13 cellular contexts compared by ENCODE assay signal in genomic region chr7:99041526-99041925, GRCh38.
DNase-seq lines count a peak whose midpoint lies in the region; ATAC-seq and FAIRE-seq lines count a peak whose summit lies in the region.
"Had no signal": no experiment of that assay in that cellular context is flagged by ENCODE, and none has a peak within 500 bp of the region (broad histone marks: within the 10 kb centered on the region; RNA-seq: fewer than 3 reads in every experiment).

No MANE protein-coding gene starts in this region.

- no peak overlapping the region for H3K4me3 ChIP-seq in small intestine (ENCODE audit: low read depth in 1 of 2, low read length in 2 of 2)

- H3K4me1 Mint-ChIP-seq in activated naive CD8-positive, alpha-beta T cell treated with anti-CD3 and anti-CD28 coated beads, Interleukin-2, amount 50 U/mL, for 24 hours = no peaks in the 10 kb centered on the region
- peaks cover 7% of the 10 kb centered on the region for H3K4me1 Mint-ChIP-seq in stimulated activated memory B cell treated with anti-CD40 and anti-IgM and Interleukin-4, amounts not matched to agents 10 μg/mL and 1 μg/mL and 100 μg/mL, for 72 hours

- H3K27ac ChIP-seq in small intestine (ENCODE audit: low read depth in 1 of 2, low read length in 1 of 2) = peak overlapping the region in 1 of 2 donors; percentile 12

- peaks cover 14 to 18% of the 10 kb centered on the region in 2 donors for H3K36me3 ChIP-seq in small intestine (ENCODE audit: control insufficient read depth in 2 of 2, insufficient read depth in 2 of 2, low read length in 2 of 2)

- no peaks in the 10 kb centered on the region for H3K9me3 ChIP-seq in small intestine (ENCODE audit: control insufficient read depth, low read depth)

- peaks cover 53% of the 10 kb centered on the region for H3K36me3 Mint-ChIP-seq in activated naive CD8-positive, alpha-beta T cell treated with anti-CD3 and anti-CD28 coated beads, Interleukin-2, amount 50 U/mL, for 24 hours (ENCODE audit: low read depth)
- H3K36me3 Mint-ChIP-seq in stimulated activated memory B cell treated with anti-CD40 and anti-IgM and Interleukin-4, amounts not matched to agents 10 μg/mL and 1 μg/mL and 100 μg/mL, for 72 hours = peaks cover 71% of the 10 kb centered on the region

- no peak overlapping the region for H3K4me3 Mint-ChIP-seq in activated naive CD8-positive, alpha-beta T cell treated with anti-CD3 and anti-CD28 coated beads, Interleukin-2, amount 50 U/mL, for 24 hours
- H3K4me3 Mint-ChIP-seq in stimulated activated memory B cell treated with anti-CD40 and anti-IgM and Interleukin-4, amounts not matched to agents 10 μg/mL and 1 μg/mL and 100 μg/mL, for 72 hours = no peak overlapping the region

- 43 to 61% (median 58%) methylated on average over 11 of the region's 11 CpGs for WGBS in small intestine, 3 donors

- DNase-seq in HuH-7 (ENCODE audit: low spot score) (peak; percentile 51), kidney tubule cell (ENCODE audit: low spot score) (peak; percentile 9), small intestine (peak; percentile 76)
- DNase-seq in activated naive CD8-positive, alpha-beta T cell treated with anti-CD3 and anti-CD28 coated beads, Interleukin-2, amount 50 U/mL, for 24 hours = no peak
- DNase-seq: activated naive CD4-positive, alpha-beta T cell treated with Interleukin-2 at 50 U/mL for 16 hours; NCI-H2029; NCI-H524; OCI-M1 had no signal

- H3K9me3 Mint-ChIP-seq in activated naive CD8-positive, alpha-beta T cell treated with anti-CD3 and anti-CD28 coated beads, Interleukin-2, amount 50 U/mL, for 24 hours = no peaks in the 10 kb centered on the region
- no peaks in the 10 kb centered on the region for H3K9me3 Mint-ChIP-seq in stimulated activated memory B cell treated with anti-CD40 and anti-IgM and Interleukin-4, amounts not matched to agents 10 μg/mL and 1 μg/mL and 100 μg/mL, for 72 hours

- H3K27ac Mint-ChIP-seq in activated naive CD8-positive, alpha-beta T cell treated with anti-CD3 and anti-CD28 coated beads, Interleukin-2, amount 50 U/mL, for 24 hours = peak overlapping the region; percentile 13
- no peak overlapping the region for H3K27ac Mint-ChIP-seq in stimulated activated memory B cell treated with anti-CD40 and anti-IgM and Interleukin-4, amounts not matched to agents 10 μg/mL and 1 μg/mL and 100 μg/mL, for 72 hours

- H3K27me3 ChIP-seq in small intestine (ENCODE audit: control insufficient read depth in 2 of 2, insufficient read depth in 2 of 2, low read length in 2 of 2) = no peaks in the 10 kb centered on the region

- no peaks in the 10 kb centered on the region for H3K27me3 Mint-ChIP-seq in activated naive CD8-positive, alpha-beta T cell treated with anti-CD3 and anti-CD28 coated beads, Interleukin-2, amount 50 U/mL, for 24 hours
- no peaks in the 10 kb centered on the region for H3K27me3 Mint-ChIP-seq in stimulated activated memory B cell treated with anti-CD40 and anti-IgM and Interleukin-4, amounts not matched to agents 10 μg/mL and 1 μg/mL and 100 μg/mL, for 72 hours

- FAIRE-seq in small intestine (lab: Jason Lieb, UNC) = no peak
- FAIRE-seq: bronchial epithelial cell, keratinocyte had no signal

- ATAC-seq in activated naive CD8-positive, alpha-beta T cell treated with anti-CD3 and anti-CD28 coated beads, Interleukin-2, amount 50 U/mL, for 24 hours = no peak
- ATAC-seq in stimulated activated memory B cell treated with anti-CD40 and anti-IgM and Interleukin-4, amounts not matched to agents 10 μg/mL and 1 μg/mL and 100 μg/mL, for 72 hours = no peak
- no peak for ATAC-seq in GM18498 (IDR thresholded peaks at IDR 0.05; ENCODE audit: unreplicated experiment)
- ATAC-seq in HG02678 (IDR thresholded peaks at IDR 0.05; ENCODE audit: unreplicated experiment) = no peak

- H3K4me1 ChIP-seq in small intestine (ENCODE audit: control insufficient read depth in 2 of 2, insufficient read depth in 1 of 2, low read depth in 1 of 2, low read length in 1 of 2) = peaks cover 0 to 3% of the 10 kb centered on the region in 2 donors
